Comparison of ENCODE assay signal across 7 cellular contexts in genomic region chr19:55258828-55259539, GRCh38. TPM values are rescaled to one million over a fixed set of nuclear protein-coding genes. Genes with fewer than 3 reads are reported as not detected.
A peak's percentile ranks its signal among the peaks of the same experiment; 100 is the strongest.
DNase-seq lines count a peak whose midpoint lies in the region; ATAC-seq and TF ChIP-seq lines count a peak whose summit lies in the region.

Gene PPP6R1 (minus strand): TSS chr19:55259017. CDS start chr19:55247103, 11,914 bp downstream.

- DNase-seq in NCI-H2081 (lab: John Stamatoyannopoulos, UW) (peak; percentile 98 to 99), T1000 (lab: John Stamatoyannopoulos, UW) (peak; percentile 98), astrocyte of the hippocampus (ENCODE audit: low read depth, low spot score) (peak; percentile 100), hepatocyte (ENCODE audit: low spot score) (peak; percentile 99), renal cortical epithelial cell (ENCODE audit: low read depth) (peak; percentile 96)

- no peaks in the 10 kb centered on the region for H3K9me2 ChIP-seq in hepatocyte (replicated peaks; ENCODE audit: insufficient read depth)

- peaks cover 25% of the 10 kb centered on the region for H3K4me1 ChIP-seq in hepatocyte (ENCODE audit: insufficient read depth)

- peaks cover 43% of the 10 kb centered on the region for H4K20me1 ChIP-seq in hepatocyte (ENCODE audit: insufficient read depth, poor library complexity, severe bottlenecking)

- H3K4me3 ChIP-seq in hepatocyte = peak within 1 kb of the TSS; percentile 53

- ATAC-seq in GM18508 (IDR thresholded peaks at IDR 0.05; ENCODE audit: insufficient read depth, unreplicated experiment) (peak; percentile 55), HG03025 (IDR thresholded peaks at IDR 0.05; ENCODE audit: low FRiP score, unreplicated experiment) (peak; percentile 64)

- peak within 1 kb of the TSS; percentile 94 for H3K27ac ChIP-seq in hepatocyte

- TF ChIP-seq CTCF in hepatocyte (IDR thresholded peaks at IDR 0.05; ENCODE audit: poor library complexity) = no peak

- H3K79me2 ChIP-seq in hepatocyte = peaks cover 48% of the 10 kb centered on the region

- no peaks in the 10 kb centered on the region for H3K36me3 ChIP-seq in hepatocyte (replicated peaks; ENCODE audit: insufficient read depth, low read depth)

- H3K4me2 ChIP-seq in hepatocyte = peak within 1 kb of the TSS; percentile 97

- 2% methylated on average over 60 of the region's 76 CpGs for WGBS in hepatocyte (ENCODE audit: low lambda C conversion rate, missing lambda C conversion rate)

- no peaks in the 10 kb centered on the region for H3K9me3 ChIP-seq in hepatocyte (ENCODE audit: low read depth)

- peak within 1 kb of the TSS; percentile 59 for H2AFZ ChIP-seq in hepatocyte

- H3K27me3 ChIP-seq in hepatocyte = no peaks in the 10 kb centered on the region

RNA-seq across cellular contexts. Expression of gene PPP6R1, which starts in this region (rescaled TPM):
- total RNA-seq in hepatocyte (37.1 and 39.5 TPM in 2 replicates), renal cortical epithelial cell (22.1 and 74.3 TPM in 2 replicates)
- polyA plus RNA-seq in hepatocyte = 76.0 and 79.3 TPM in 2 replicates

Comparison
In these comparisons a context has a peak if more than half of its experiments do, and no peak if none do; other contexts are left out.
1. Peak in every context shown above with its lines: DNase-seq, ATAC-seq, H3K4me3 ChIP-seq and H3K27ac ChIP-seq.